ENCODE assay signal across 18 cellular contexts in genomic region chr14:22390195-22390594, GRCh38.
"Had no signal": no experiment of that assay in that cellular context is flagged by ENCODE, and none has a peak within 500 bp of the region (broad histone marks: within the 10 kb centered on the region; RNA-seq: fewer than 3 reads in every experiment).

No MANE protein-coding gene starts in this region.

- H3K27ac ChIP-seq: esophagus muscularis mucosa, psoas muscle, spleen, testis, upper lobe of right lung had no signal

- H3K27me3 ChIP-seq: testis, upper lobe of right lung had no signal

- DNase-seq: activated B cell treated with CpG ODN at 0.5 μM for 24 hours; activated effector memory CD4-positive, alpha-beta T cell treated with anti-CD3 and anti-CD28 coated beads, Interleukin-2, amount 50 U/mL, for 16 hours; activated T-cell treated with anti-CD3 and anti-CD28 coated beads, Interleukin-2, amount 50 U/mL, for 4 hours; amygdala; cerebellar nuclear complex; dermis blood vessel endothelial cell; nephron progenitor cell; psoas muscle; spleen; stimulated activated CD4-positive, alpha-beta T cell treated with anti-CD3 and anti-CD28 coated beads, Interleukin-2, amount 100 ng/mL, for 24 hours; stimulated activated naive CD8-positive, alpha-beta T cell treated with anti-CD3 and anti-CD28 coated beads, Interleukin-15, amount 100 ng/mL, for 72 hours; testis; upper lobe of right lung had no signal

- ATAC-seq: activated T-cell treated with anti-CD3 and anti-CD28 coated beads, Interleukin-2, amount 50 U/mL, for 4 hours; psoas muscle; sciatic nerve; stimulated activated naive CD8-positive, alpha-beta T cell treated with anti-CD3 and anti-CD28 coated beads, Interleukin-15, amount 100 ng/mL, for 72 hours; upper lobe of right lung had no signal

- H3K9me3 Mint-ChIP-seq: activated B cell treated with CpG ODN at 0.5 μM for 24 hours; activated T-cell treated with anti-CD3 and anti-CD28 coated beads, Interleukin-2, amount 50 U/mL, for 4 hours; brain; nephron progenitor cell; stimulated activated naive CD8-positive, alpha-beta T cell treated with anti-CD3 and anti-CD28 coated beads, Interleukin-15, amount 100 ng/mL, for 72 hours; T-helper 1 cell treated with Interleukin-12 subunit alpha and Interleukin-12 subunit beta and Interleukin-4 antibody, amounts not matched to agents 30 μg/mL and 1 μg/mL, for 36 hours had no signal

- H3K27ac Mint-ChIP-seq: activated naive CD8-positive, alpha-beta T cell; nephron progenitor cell; stimulated activated naive CD8-positive, alpha-beta T cell treated with anti-CD3 and anti-CD28 coated beads, Interleukin-15, amount 100 ng/mL, for 72 hours; T-helper 1 cell treated with Interleukin-12 subunit alpha and Interleukin-12 subunit beta and Interleukin-4 antibody, amounts not matched to agents 30 μg/mL and 1 μg/mL, for 36 hours had no signal

- H3K4me1 ChIP-seq: psoas muscle, testis, upper lobe of right lung had no signal

- H3K36me3 Mint-ChIP-seq: activated naive CD8-positive, alpha-beta T cell; brain had no signal

- H3K4me3 Mint-ChIP-seq: activated B cell treated with CpG ODN at 0.5 μM for 24 hours; activated naive CD8-positive, alpha-beta T cell; activated T-cell treated with anti-CD3 and anti-CD28 coated beads, Interleukin-2, amount 50 U/mL, for 4 hours; brain; nephron progenitor cell; stimulated activated naive CD8-positive, alpha-beta T cell treated with anti-CD3 and anti-CD28 coated beads, Interleukin-15, amount 100 ng/mL, for 72 hours; T-helper 1 cell treated with Interleukin-12 subunit alpha and Interleukin-12 subunit beta and Interleukin-4 antibody, amounts not matched to agents 30 μg/mL and 1 μg/mL, for 36 hours had no signal

- H3K4me1 Mint-ChIP-seq: stimulated activated naive CD8-positive, alpha-beta T cell treated with anti-CD3 and anti-CD28 coated beads, Interleukin-15, amount 100 ng/mL, for 72 hours had no signal

- H3K27me3 Mint-ChIP-seq: activated B cell treated with CpG ODN at 0.5 μM for 24 hours; activated naive CD8-positive, alpha-beta T cell; stimulated activated naive CD8-positive, alpha-beta T cell treated with anti-CD3 and anti-CD28 coated beads, Interleukin-15, amount 100 ng/mL, for 72 hours had no signal
